4 cellular contexts compared by ENCODE assay signal in the genomic region with DNA sequence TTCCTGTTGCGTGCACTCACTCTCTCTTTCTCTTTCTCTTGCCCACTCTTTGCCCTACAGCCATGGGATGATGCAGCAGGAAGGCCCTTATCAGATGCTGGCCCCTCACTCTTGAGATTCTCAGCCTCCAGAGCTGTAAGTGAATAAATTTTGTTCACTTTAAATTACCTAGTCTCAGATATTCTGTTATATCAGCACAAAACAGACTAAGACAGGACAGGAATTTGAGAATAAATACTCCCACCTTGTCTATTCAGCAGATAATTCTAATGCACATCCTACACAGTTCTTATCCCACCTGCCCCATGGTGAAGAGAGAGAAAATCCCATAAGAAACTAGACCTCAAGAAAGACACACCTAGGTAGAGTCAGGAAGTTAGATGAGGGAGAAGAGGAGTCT.
TF ChIP-seq lines count a peak whose summit lies in the region.

No MANE protein-coding gene starts in this region.

TF ChIP-seq in HepG2, 621 proteins besides CTCF, POLR2A, EP300 and RAD21:
- TF ChIP-seq MAFK (conservative IDR thresholded peaks at IDR 0.05 in 1 of 2, IDR thresholded peaks at IDR 0.05 in 1 of 2; ENCODE audit: low read length in 2 of 2) (peak; percentile 77 to 83), MAFF (IDR thresholded peaks at IDR 0.05; ENCODE audit: low read depth, low read length) (peak; percentile 71), XBP1 (CRISPR knock-in tag; IDR thresholded peaks at IDR 0.05) (no peak)

TF ChIP-seq in A549, 52 proteins besides CTCF, POLR2A, EP300 and RAD21:
- TF ChIP-seq MAZ (IDR thresholded peaks at IDR 0.05; ENCODE audit: borderline replicate concordance, low read depth, low read length), result no peak
- peak; percentile 61 for TF ChIP-seq MAFK (IDR thresholded peaks at IDR 0.05; ENCODE audit: partially characterized antibody)
- no peak for TF ChIP-seq FOSB (CRISPR knock-in tag; IDR thresholded peaks at IDR 0.05)

TF ChIP-seq in IMR-90, 13 proteins besides CTCF, POLR2A, EP300 and RAD21:
- no peak for TF ChIP-seq BHLHE40 (IDR thresholded peaks at IDR 0.05; ENCODE audit: low read depth, low read length)
- TF ChIP-seq MAFK (IDR thresholded peaks at IDR 0.05; ENCODE audit: low read depth, low read length), result 0 out of 2 replicates have a peak, but pooled peaks have one; percentile 28
- TF ChIP-seq, protein P1, sequence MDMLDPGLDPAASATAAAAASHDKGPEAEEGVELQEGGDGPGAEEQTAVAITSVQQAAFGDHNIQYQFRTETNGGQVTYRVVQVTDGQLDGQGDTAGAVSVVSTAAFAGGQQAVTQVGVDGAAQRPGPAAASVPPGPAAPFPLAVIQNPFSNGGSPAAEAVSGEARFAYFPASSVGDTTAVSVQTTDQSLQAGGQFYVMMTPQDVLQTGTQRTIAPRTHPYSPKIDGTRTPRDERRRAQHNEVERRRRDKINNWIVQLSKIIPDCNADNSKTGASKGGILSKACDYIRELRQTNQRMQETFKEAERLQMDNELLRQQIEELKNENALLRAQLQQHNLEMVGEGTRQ (IDR thresholded peaks at IDR 0.05; ENCODE audit: low read depth, low read length), result no peak

TF ChIP-seq in K562, 482 proteins besides CTCF, POLR2A, EP300 and RAD21:
- TF ChIP-seq PHB2 (IDR thresholded peaks at IDR 0.05; ENCODE audit: low read depth), result no peak
- peak; percentile 48 for TF ChIP-seq ZNF316 (IDR thresholded peaks at IDR 0.05)
- TF ChIP-seq ZBTB17 (CRISPR knock-in tag; IDR thresholded peaks at IDR 0.05), result no peak
TF ChIP-seq in K562: peak in this region for 1.
